8 cellular contexts compared by ENCODE assay signal in the genomic region with DNA sequence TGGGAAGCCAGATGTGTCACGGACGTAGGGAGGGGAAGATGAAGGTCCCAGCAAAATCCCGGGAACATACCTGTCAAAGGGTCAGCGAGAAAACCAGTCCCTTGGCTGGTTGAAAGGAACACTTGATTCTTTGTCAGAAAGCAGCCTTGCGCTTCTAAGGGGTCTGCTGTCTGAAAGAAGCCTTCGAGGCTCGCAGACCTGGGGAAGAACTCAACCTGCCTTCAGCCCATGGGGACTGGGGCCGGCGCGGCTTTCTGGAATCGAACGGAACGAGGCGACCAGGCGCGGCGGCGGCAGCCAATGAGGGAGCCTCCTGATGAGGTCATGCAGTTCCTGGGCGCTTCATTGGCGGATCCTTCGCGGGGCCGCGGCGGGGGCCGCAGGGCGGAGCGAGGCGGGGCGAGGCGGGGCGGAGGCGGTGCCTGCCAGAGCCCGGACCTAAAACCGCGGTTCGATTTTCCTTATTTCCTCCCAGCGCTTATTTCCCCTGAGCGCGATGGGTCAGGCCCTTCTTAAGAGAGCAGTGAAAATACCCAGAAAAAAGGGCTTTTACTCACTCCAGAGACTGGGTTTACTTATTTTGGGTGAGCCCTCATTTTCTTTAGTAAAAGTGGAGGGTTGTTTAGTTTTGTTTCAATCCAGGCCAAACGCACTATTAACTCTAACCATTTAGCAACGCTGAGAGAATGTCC. TPM values are rescaled to one million over a fixed set of nuclear protein-coding genes. Genes with fewer than 3 reads are reported as not detected.
DNase-seq lines count a peak whose midpoint lies in the region; ATAC-seq and TF ChIP-seq lines count a peak whose summit lies in the region.

No MANE protein-coding gene starts in this region.

- ATAC-seq in GM19397 (IDR thresholded peaks at IDR 0.05; ENCODE audit: unreplicated experiment) (peak; percentile 99), HG03521 (IDR thresholded peaks at IDR 0.05; ENCODE audit: unreplicated experiment) (peak; percentile 99), lower lobe of right lung (peak; percentile 99 to 100)

- intact Hi-C loops in lower lobe of right lung (cut with DNase I): no loop called here

- DNase-seq in NCI-H748 (lab: John Stamatoyannopoulos, UW; ENCODE audit: unreplicated experiment) (peak; percentile 96), lower lobe of right lung (peak; percentile 94)
- peak; percentile 70 to 84 for DNase-seq in activated CD8-positive, alpha-beta memory T cell treated with anti-CD3 and anti-CD28 coated beads for 1 hour (ENCODE audit: extremely low read depth in 1 of 2, low read depth in 1 of 2)
- DNase-seq in stimulated activated CD4-positive, alpha-beta T cell treated with anti-CD3 and anti-CD28 coated beads, Interleukin-4, amount 100 ng/mL, for 48 hours (ENCODE audit: low read depth in 2 of 2): peak; percentile 87 to 91

- H3K27me3 ChIP-seq in BLaER1: no peaks in the 10 kb centered on the region
- peaks cover 36% of the 10 kb centered on the region for H3K27me3 ChIP-seq in ectodermal cell (ENCODE audit: control insufficient read depth, insufficient read depth, low read length, poor library complexity, severe bottlenecking)
- H3K27me3 ChIP-seq in lower lobe of right lung (ENCODE audit: low read depth): no peaks in the 10 kb centered on the region

- H3K4me3 ChIP-seq in BLaER1 (peak overlapping the region; percentile 61), ectodermal cell (ENCODE audit: insufficient read depth, low read depth, low read length) (peak overlapping the region; percentile 20), lower lobe of right lung (peak overlapping the region; percentile 55)

- H3K27ac ChIP-seq in BLaER1 (peak overlapping the region; percentile 68), ectodermal cell (ENCODE audit: insufficient read depth, low read depth, low read length, poor library complexity, severe bottlenecking) (no peak overlapping the region), lower lobe of right lung (peak overlapping the region; percentile 83)

- H4K20me1 ChIP-seq in BLaER1: no peaks in the 10 kb centered on the region

- H3K36me3 ChIP-seq in BLaER1 (no peaks in the 10 kb centered on the region), ectodermal cell (ENCODE audit: control insufficient read depth, insufficient read depth, low read length) (no peaks in the 10 kb centered on the region), lower lobe of right lung (no peaks in the 10 kb centered on the region)

- H3K4me1 ChIP-seq in BLaER1: peaks cover 35% of the 10 kb centered on the region
- peaks cover 3% of the 10 kb centered on the region for H3K4me1 ChIP-seq in ectodermal cell (ENCODE audit: control insufficient read depth, insufficient read depth, low read length)
- peaks cover 17% of the 10 kb centered on the region for H3K4me1 ChIP-seq in lower lobe of right lung

- 7% methylated on average over 42 of the region's 42 CpGs for WGBS in ectodermal cell, 2 experiments

- no peak for TF ChIP-seq CTCF in lower lobe of right lung (IDR thresholded peaks at IDR 0.05)

- peak overlapping the region; percentile 53 for H3K9ac ChIP-seq in BLaER1

- peak overlapping the region; percentile 88 for H3K4me2 ChIP-seq in BLaER1

- H3K9me3 ChIP-seq in BLaER1: peaks cover 41% of the 10 kb centered on the region
- H3K9me3 ChIP-seq in ectodermal cell (ENCODE audit: control insufficient read depth, low read length): no peaks in the 10 kb centered on the region
- H3K9me3 ChIP-seq in lower lobe of right lung: peaks cover 13% of the 10 kb centered on the region

RNA-seq across cellular contexts. Expression of a gene that starts 11.8 kb away (rescaled TPM):
- polyA plus RNA-seq in ectodermal cell (2013, experiment 1 of 4): 27.9 TPM
- 27.8 TPM for polyA plus RNA-seq in ectodermal cell (2013, experiment 2 of 4)
- 30.2 TPM for polyA plus RNA-seq in ectodermal cell (2013, experiment 3 of 4)
- polyA plus RNA-seq in ectodermal cell (2013, experiment 4 of 4): 32.3 TPM
- total RNA-seq in lower lobe of right lung: 54.1 TPM
